ENCODE assay signal across 25 cellular contexts in the genomic region with DNA sequence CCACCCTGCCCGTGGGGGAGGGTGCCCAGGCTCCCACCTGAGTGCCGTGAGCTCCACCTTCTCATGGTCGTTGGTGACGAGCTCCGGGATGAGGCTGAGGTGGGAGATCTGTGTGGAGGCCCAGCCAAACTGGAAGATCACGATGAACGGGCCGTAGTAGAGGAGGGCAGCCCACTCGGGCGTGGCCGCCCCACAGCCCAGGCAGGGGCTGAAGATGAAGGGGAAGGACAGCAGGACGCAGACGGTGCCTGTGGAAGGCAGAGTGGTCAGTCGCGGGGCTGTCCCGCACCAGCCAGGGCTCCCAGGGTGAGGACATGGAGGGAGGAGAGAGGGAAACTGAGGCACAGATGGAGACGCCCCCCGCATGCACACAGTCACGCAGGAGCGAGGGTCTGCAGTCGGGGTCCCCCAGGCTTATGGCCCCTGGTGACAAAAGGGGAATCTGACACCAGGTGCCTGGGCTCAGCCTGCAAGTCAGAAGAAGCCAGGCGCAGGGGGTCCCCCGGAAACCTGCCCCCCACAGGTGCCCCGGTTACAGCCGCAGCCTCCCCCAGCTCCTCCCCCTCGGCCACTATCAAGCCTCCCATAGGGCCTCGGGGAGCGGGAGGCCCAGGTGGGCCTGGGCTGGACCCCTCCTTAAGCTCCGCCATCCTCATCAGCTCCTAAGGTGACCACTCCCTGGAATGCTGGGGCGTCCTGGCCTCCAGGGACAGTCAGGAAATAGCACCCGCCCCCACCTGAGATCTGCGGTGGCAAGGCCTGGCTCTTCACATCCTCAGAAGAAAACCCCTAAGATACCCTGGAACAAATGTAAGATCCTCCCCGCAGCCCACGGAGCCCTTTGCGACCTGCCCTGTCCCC. TPM values are rescaled to one million over a fixed set of nuclear protein-coding genes. Genes with fewer than 3 reads are reported as not detected.
DNase-seq lines count a peak whose midpoint lies in the region; ATAC-seq and TF ChIP-seq lines count a peak whose summit lies in the region.
"Had no signal": no experiment of that assay in that cellular context is flagged by ENCODE, and none has a peak within 500 bp of the region (broad histone marks: within the 10 kb centered on the region; RNA-seq: fewer than 3 reads in every experiment).

No MANE protein-coding gene starts in this region.

- TF ChIP-seq CTCF in endodermal cell (conservative IDR thresholded peaks at IDR 0.05) = no peak
- TF ChIP-seq CTCF in upper lobe of right lung (IDR thresholded peaks at IDR 0.05) = no peak

- intact Hi-C loops in upper lobe of right lung (cut with DNase I) = no loop called here

- no peak for TF ChIP-seq POLR2A in erythroblast (IDR thresholded peaks at IDR 0.05; ENCODE audit: low read length)

- H3K27ac ChIP-seq in endodermal cell (ENCODE audit: low read depth, low read length) (no peak overlapping the region), upper lobe of right lung (no peak overlapping the region)
- H3K27ac ChIP-seq: cardiac muscle cell had no signal

- no peak for DNase-seq in activated T-cell treated with anti-CD3 and anti-CD28 coated beads, Interleukin-2, amount 50 U/mL, for 72 hours
- no peak for DNase-seq in activated T-cell treated with anti-CD3 and anti-CD28 coated beads, Interleukin-2, amount 50 U/mL, for 48 hours
- DNase-seq in NT2/D1 (ENCODE audit: low read depth, low spot score) (no peak), endodermal cell (no peak), upper lobe of right lung (no peak), erythroblast (lab: John Stamatoyannopoulos, UW) (no peak)
- DNase-seq in stimulated activated effector memory CD8-positive, alpha-beta T cell treated with anti-CD3 and anti-CD28 coated beads, Interleukin-12 subunit alpha, Interleukin-12 subunit beta, amount 100 ng/mL, for 72 hours (ENCODE audit: low spot score in 2 of 2) = no peak
- DNase-seq: activated CD8-positive, alpha-beta memory T cell treated with anti-CD3 and anti-CD28 coated beads, Interleukin-2, amount 10 ng/mL, durations not matched to agents 7 days and 5 days; activated effector memory CD4-positive, alpha-beta T cell treated with Interleukin-2 at 50 U/mL for 16 hours; dermis blood vessel endothelial cell; DMS53; GF-D8; head of caudate nucleus; KBM-7; NCI-H1436 treated with DMSO at 0.1 percent for 48 hours; NCI-H526 treated with DMSO at 0.1 percent for 48 hours; stimulated activated CD4-positive, alpha-beta T cell treated with anti-CD3 and anti-CD28 coated beads, Interleukin-15, amount 100 ng/mL, for 24 hours; stimulated activated CD8-positive, alpha-beta memory T cell treated with anti-CD3 and anti-CD28 coated beads, Interleukin-4, amount 100 ng/mL, for 48 hours had no signal

- H3K4me1 ChIP-seq in NT2/D1 (ENCODE audit: insufficient read depth, insufficient read length) = peaks cover 25% of the 10 kb centered on the region
- H3K4me1 ChIP-seq in endodermal cell (ENCODE audit: control insufficient read depth, insufficient read depth, low read length) = no peaks in the 10 kb centered on the region
- peaks cover 13% of the 10 kb centered on the region for H3K4me1 ChIP-seq in upper lobe of right lung

- H3K9ac ChIP-seq in NT2/D1 (ENCODE audit: insufficient read length, low read depth) (peak overlapping the region; percentile 42), endodermal cell (ENCODE audit: extremely low read depth, low read length, poor library complexity, severe bottlenecking) (no peak overlapping the region)

- no peak for ATAC-seq in activated T-cell treated with anti-CD3 and anti-CD28 coated beads, Interleukin-2, amount 50 U/mL, for 72 hours (replicated peaks in 1 of 2)
- no peak for ATAC-seq in stimulated activated effector memory CD8-positive, alpha-beta T cell treated with anti-CD3 and anti-CD28 coated beads, Interleukin-12 subunit alpha, Interleukin-12 subunit beta, amount 100 ng/mL, for 72 hours
- ATAC-seq in upper lobe of right lung = no peak
- ATAC-seq in HG02852 (IDR thresholded peaks at IDR 0.05; ENCODE audit: unreplicated experiment) = no peak
- ATAC-seq: activated CD4-positive, CD25-positive, alpha-beta regulatory T cell treated with anti-CD3 and anti-CD28 coated beads, Interleukin-2, amount 50 U/mL, for 24 hours; activated CD8-positive, alpha-beta memory T cell treated with anti-CD3 and anti-CD28 coated beads, Interleukin-2, amount 10 ng/mL, durations not matched to agents 7 days and 5 days; natural killer cell treated with Interleukin-12 subunit alpha and Interleukin-12 subunit beta and Interleukin-15 and Interleukin-18, amount 100 ng/mL, for 72 hours; sciatic nerve had no signal

- H3K9me3 Mint-ChIP-seq in activated T-cell treated with anti-CD3 and anti-CD28 coated beads, Interleukin-2, amount 50 U/mL, for 72 hours = no peaks in the 10 kb centered on the region
- no peaks in the 10 kb centered on the region for H3K9me3 Mint-ChIP-seq in endodermal cell
- no peaks in the 10 kb centered on the region for H3K9me3 Mint-ChIP-seq in stimulated activated effector memory CD8-positive, alpha-beta T cell treated with anti-CD3 and anti-CD28 coated beads, Interleukin-12 subunit alpha, Interleukin-12 subunit beta, amount 100 ng/mL, for 72 hours
- H3K9me3 Mint-ChIP-seq: natural killer cell treated with Interleukin-12 subunit alpha and Interleukin-12 subunit beta and Interleukin-15 and Interleukin-18, amount 100 ng/mL, for 72 hours had no signal

- H3K36me3 ChIP-seq in NT2/D1 (ENCODE audit: insufficient read depth, insufficient read length, low read length) (peaks cover 68% of the 10 kb centered on the region), endodermal cell (ENCODE audit: control insufficient read depth, insufficient read depth, low read length) (peaks cover 4% of the 10 kb centered on the region), upper lobe of right lung (peaks cover 6% of the 10 kb centered on the region)
- H3K36me3 ChIP-seq: cardiac muscle cell had no signal

- H3K9me3 ChIP-seq in NT2/D1 (ENCODE audit: insufficient read depth, low read length) (no peaks in the 10 kb centered on the region), endodermal cell (ENCODE audit: control insufficient read depth, low read length) (no peaks in the 10 kb centered on the region), upper lobe of right lung (no peaks in the 10 kb centered on the region)

- H3K4me3 ChIP-seq in NT2/D1 (ENCODE audit: insufficient read length, low read depth) = no peak overlapping the region
- H3K4me3 ChIP-seq in endodermal cell (ENCODE audit: low read length) = no peak overlapping the region
- no peak overlapping the region for H3K4me3 ChIP-seq in upper lobe of right lung
- H3K4me3 ChIP-seq: cardiac muscle cell had no signal

- no peaks in the 10 kb centered on the region for H3K36me3 Mint-ChIP-seq in activated T-cell treated with anti-CD3 and anti-CD28 coated beads, Interleukin-2, amount 50 U/mL, for 72 hours (ENCODE audit: insufficient read depth in 2 of 2)
- peaks cover 6% of the 10 kb centered on the region for H3K36me3 Mint-ChIP-seq in endodermal cell (ENCODE audit: low read depth)
- peaks cover 21% of the 10 kb centered on the region for H3K36me3 Mint-ChIP-seq in stimulated activated effector memory CD8-positive, alpha-beta T cell treated with anti-CD3 and anti-CD28 coated beads, Interleukin-12 subunit alpha, Interleukin-12 subunit beta, amount 100 ng/mL, for 72 hours
- H3K36me3 Mint-ChIP-seq: activated CD8-positive, alpha-beta memory T cell treated with anti-CD3 and anti-CD28 coated beads, Interleukin-2, amount 10 ng/mL, durations not matched to agents 7 days and 5 days; natural killer cell treated with Interleukin-12 subunit alpha and Interleukin-12 subunit beta and Interleukin-15 and Interleukin-18, amount 100 ng/mL, for 72 hours had no signal

- H3K27me3 ChIP-seq in NT2/D1 (ENCODE audit: insufficient read depth, insufficient read length) (no peaks in the 10 kb centered on the region), endodermal cell (ENCODE audit: control insufficient read depth, insufficient read depth, low read length, poor library complexity, severe bottlenecking) (no peaks in the 10 kb centered on the region), upper lobe of right lung (no peaks in the 10 kb centered on the region)
- H3K27me3 ChIP-seq: cardiac muscle cell had no signal

- 93 to 95% methylated on average over 22 to 33 of the region's 35 CpGs for WGBS in endodermal cell (ENCODE audit: insufficient coverage in 1 of 2, insufficient read length in 1 of 2), 2 experiments

- peak overlapping the region; percentile 20 for H3K27ac Mint-ChIP-seq in activated T-cell treated with anti-CD3 and anti-CD28 coated beads, Interleukin-2, amount 50 U/mL, for 72 hours
- H3K27ac Mint-ChIP-seq in endodermal cell = peak overlapping the region; percentile 26
- H3K27ac Mint-ChIP-seq in stimulated activated effector memory CD8-positive, alpha-beta T cell treated with anti-CD3 and anti-CD28 coated beads, Interleukin-12 subunit alpha, Interleukin-12 subunit beta, amount 100 ng/mL, for 72 hours = peak overlapping the region; percentile 80
- H3K27ac Mint-ChIP-seq: activated CD8-positive, alpha-beta memory T cell treated with anti-CD3 and anti-CD28 coated beads, Interleukin-2, amount 10 ng/mL, durations not matched to agents 7 days and 5 days; natural killer cell treated with Interleukin-12 subunit alpha and Interleukin-12 subunit beta and Interleukin-15 and Interleukin-18, amount 100 ng/mL, for 72 hours had no signal

- peaks cover 36% of the 10 kb centered on the region for H3K4me1 Mint-ChIP-seq in activated T-cell treated with anti-CD3 and anti-CD28 coated beads, Interleukin-2, amount 50 U/mL, for 72 hours (ENCODE audit: low read depth)
- H3K4me1 Mint-ChIP-seq in endodermal cell = no peaks in the 10 kb centered on the region
- peaks cover 40% of the 10 kb centered on the region for H3K4me1 Mint-ChIP-seq in stimulated activated effector memory CD8-positive, alpha-beta T cell treated with anti-CD3 and anti-CD28 coated beads, Interleukin-12 subunit alpha, Interleukin-12 subunit beta, amount 100 ng/mL, for 72 hours

- no peak overlapping the region for H3K4me3 Mint-ChIP-seq in activated T-cell treated with anti-CD3 and anti-CD28 coated beads, Interleukin-2, amount 50 U/mL, for 72 hours
- no peak overlapping the region for H3K4me3 Mint-ChIP-seq in endodermal cell
- H3K4me3 Mint-ChIP-seq in stimulated activated effector memory CD8-positive, alpha-beta T cell treated with anti-CD3 and anti-CD28 coated beads, Interleukin-12 subunit alpha, Interleukin-12 subunit beta, amount 100 ng/mL, for 72 hours = no peak overlapping the region
- H3K4me3 Mint-ChIP-seq: activated CD8-positive, alpha-beta memory T cell treated with anti-CD3 and anti-CD28 coated beads, Interleukin-2, amount 10 ng/mL, durations not matched to agents 7 days and 5 days; natural killer cell treated with Interleukin-12 subunit alpha and Interleukin-12 subunit beta and Interleukin-15 and Interleukin-18, amount 100 ng/mL, for 72 hours had no signal

- H3K27me3 Mint-ChIP-seq in activated T-cell treated with anti-CD3 and anti-CD28 coated beads, Interleukin-2, amount 50 U/mL, for 72 hours (ENCODE audit: low read depth) = no peaks in the 10 kb centered on the region
- no peaks in the 10 kb centered on the region for H3K27me3 Mint-ChIP-seq in endodermal cell (ENCODE audit: insufficient read depth)
- H3K27me3 Mint-ChIP-seq: activated CD8-positive, alpha-beta memory T cell treated with anti-CD3 and anti-CD28 coated beads, Interleukin-2, amount 10 ng/mL, durations not matched to agents 7 days and 5 days; natural killer cell treated with Interleukin-12 subunit alpha and Interleukin-12 subunit beta and Interleukin-15 and Interleukin-18, amount 100 ng/mL, for 72 hours had no signal

RNA-seq across cellular contexts. Expression of gene MFSD12, which starts 6.2 kb away (rescaled TPM):
- 10 to 100 TPM; 50.8 to 69.9 TPM for total RNA-seq in activated T-cell treated with anti-CD3 and anti-CD28 coated beads, Interleukin-2, amount 50 U/mL, for 72 hours
- total RNA-seq in endodermal cell (10 to 100 TPM; 48.2 to 62.4 TPM), upper lobe of right lung (95.9 TPM)
- 44.5 TPM for polyA plus RNA-seq in endodermal cell (2013, experiment 1 of 2)
- 39.0 TPM for polyA plus RNA-seq in endodermal cell (2013, experiment 2 of 2)

RNA-seq across cellular contexts. Expression of gene TEKTIP1, which starts 12.2 kb away (rescaled TPM):
- 10 to 100 TPM in 1 of 2 donors, 1 to 10 TPM in 1; 4.6 to 10.7 TPM for total RNA-seq in activated T-cell treated with anti-CD3 and anti-CD28 coated beads, Interleukin-2, amount 50 U/mL, for 72 hours
- total RNA-seq in endodermal cell = 1 to 10 TPM; 4.6 to 5.7 TPM
- polyA plus RNA-seq in endodermal cell (2013, experiment 1 of 2) = 0.75 TPM
- 0.62 TPM for polyA plus RNA-seq in endodermal cell (2013, experiment 2 of 2)
- 3.2 TPM for total RNA-seq in upper lobe of right lung
- total RNA-seq: dermis blood vessel endothelial cell, temporal lobe had no signal
- polyA plus RNA-seq: AG04450 had no signal

RNA-seq across cellular contexts. Expression of gene HMG20B, which starts 21.6 kb away (rescaled TPM):
- total RNA-seq in activated T-cell treated with anti-CD3 and anti-CD28 coated beads, Interleukin-2, amount 50 U/mL, for 72 hours = 10 to 100 TPM; 68.9 to 78.3 TPM
- total RNA-seq in endodermal cell (100 to 1,000 TPM in 1 of 2 donors, 10 to 100 TPM in 1; 80.7 to 102 TPM), upper lobe of right lung (60.0 TPM)
- polyA plus RNA-seq in endodermal cell (2013, experiment 1 of 2) = 80.6 TPM
- 89.1 TPM for polyA plus RNA-seq in endodermal cell (2013, experiment 2 of 2)

RNA-seq across cellular contexts. Expression of gene GIPC3, which starts 34.1 kb away (rescaled TPM):
- total RNA-seq in activated T-cell treated with anti-CD3 and anti-CD28 coated beads, Interleukin-2, amount 50 U/mL, for 72 hours = 1 to 10 TPM in 1 of 2 donors, under 1 TPM in 1; 0.65 to 1.1 TPM
- total RNA-seq in endodermal cell (1 to 10 TPM in 1 of 2 donors, under 1 TPM in 1; 0.93 to 1.5 TPM), upper lobe of right lung (6.5 TPM)
- polyA plus RNA-seq in endodermal cell (2013, experiment 1 of 2) = 0.32 TPM
- 0.33 TPM for polyA plus RNA-seq in endodermal cell (2013, experiment 2 of 2)

RNA-seq across cellular contexts. Expression of gene FZR1, which starts 45.1 kb away (rescaled TPM):
- total RNA-seq in activated T-cell treated with anti-CD3 and anti-CD28 coated beads, Interleukin-2, amount 50 U/mL, for 72 hours = 10 to 100 TPM; 66.2 to 85.9 TPM
- total RNA-seq in endodermal cell (10 to 100 TPM; 56.7 to 65.1 TPM), upper lobe of right lung (30.8 TPM)
- polyA plus RNA-seq in endodermal cell (2013, experiment 1 of 2) = 49.5 TPM
- 52.5 TPM for polyA plus RNA-seq in endodermal cell (2013, experiment 2 of 2)

Comparison
In these comparisons a context has a peak if more than half of its experiments do, and no peak if none do; other contexts are left out.
1. H3K27ac Mint-ChIP-seq: peak in every context shown above with its lines; median percentile 80 in stimulated activated effector memory CD8-positive, alpha-beta T cell treated with anti-CD3 and anti-CD28 coated beads, Interleukin-12 subunit alpha, Interleukin-12 subunit beta, amount 100 ng/mL, for 72 hours; 26 in endodermal cell; 20 in activated T-cell treated with anti-CD3 and anti-CD28 coated beads, Interleukin-2, amount 50 U/mL, for 72 hours.